ENCODE assay signal across 8 cellular contexts in genomic region chr10:18312385-18313145, GRCh38.
DNase-seq lines count a peak whose midpoint lies in the region; ATAC-seq, FAIRE-seq and TF ChIP-seq lines count a peak whose summit lies in the region.

No MANE protein-coding gene starts in this region.

- TF ChIP-seq EP300 in sigmoid colon (IDR thresholded peaks at IDR 0.05): no peak

- H2AFZ ChIP-seq in DND-41 (ENCODE audit: low read depth, low read length): no peak overlapping the region

- DNase-seq in DND-41 (peak; percentile 8), HTR-8/SVneo (ENCODE audit: insufficient read length, low spot score) (peak; percentile 34), SKM-1 treated with dmso at 0.1 percent for 144 hours (lab: John Stamatoyannopoulos, UW; ENCODE audit: unreplicated experiment) (peak; percentile 11), glutamatergic neuron (no peak), sigmoid colon (no peak), spleen (no peak), NCI-H2029 treated with DMSO at 0.1 percent for 48 hours (lab: John Stamatoyannopoulos, UW) (no peak)

- intact Hi-C loops in sigmoid colon (cut with DNase I) (no loop called here), spleen (cut with DNase I; ENCODE audit: low total_unique reads) (no loop called here)

- FAIRE-seq in HTR-8/SVneo (lab: Jason Lieb, UNC): no peak

- no peaks in the 10 kb centered on the region for H3K27me3 ChIP-seq in DND-41 (ENCODE audit: insufficient read depth, low read length, poor library complexity)
- H3K27me3 ChIP-seq in sigmoid colon: no peaks in the 10 kb centered on the region
- H3K27me3 ChIP-seq in spleen (replicated peaks in 1 of 7): no peaks in the 10 kb centered on the region

- H3K27ac Mint-ChIP-seq in glutamatergic neuron (ENCODE audit: unreplicated experiment): peak overlapping the region; percentile 11

- H3K4me3 ChIP-seq in DND-41 (ENCODE audit: low read depth in 1 of 2, low read length in 2 of 2): no peak overlapping the region
- H3K4me3 ChIP-seq in sigmoid colon: no peak overlapping the region
- no peak overlapping the region for H3K4me3 ChIP-seq in spleen

- H3K27ac ChIP-seq in DND-41 (ENCODE audit: low read length): no peak overlapping the region
- H3K27ac ChIP-seq in sigmoid colon: peak overlapping the region; percentile 48 to 81 (median 61)
- H3K27ac ChIP-seq in spleen: no peak overlapping the region

- H3K27me3 Mint-ChIP-seq in glutamatergic neuron (ENCODE audit: unreplicated experiment): no peaks in the 10 kb centered on the region

- H3K9ac ChIP-seq in DND-41 (ENCODE audit: low read depth, low read length): no peak overlapping the region

- no peak overlapping the region for H3K4me3 Mint-ChIP-seq in glutamatergic neuron (ENCODE audit: unreplicated experiment)

- no peaks in the 10 kb centered on the region for H3K36me3 ChIP-seq in DND-41 (ENCODE audit: insufficient read depth, low read length)
- no peaks in the 10 kb centered on the region for H3K36me3 ChIP-seq in sigmoid colon
- no peaks in the 10 kb centered on the region for H3K36me3 ChIP-seq in spleen

- no peak overlapping the region for H3K4me2 ChIP-seq in DND-41 (ENCODE audit: insufficient read depth, low read length)

- H3K9me3 ChIP-seq in DND-41 (ENCODE audit: insufficient read depth, low read length, severe bottlenecking) (no peaks in the 10 kb centered on the region), sigmoid colon (no peaks in the 10 kb centered on the region), spleen (no peaks in the 10 kb centered on the region)

- H3K9me3 Mint-ChIP-seq in glutamatergic neuron (ENCODE audit: unreplicated experiment): peaks cover 2% of the 10 kb centered on the region

- no peaks in the 10 kb centered on the region for H3K79me2 ChIP-seq in DND-41 (ENCODE audit: insufficient read depth, low read length)

- peak; percentile 58 for TF ChIP-seq CTCF in DND-41 (IDR thresholded peaks at IDR 0.05; ENCODE audit: borderline replicate concordance, extremely low read depth, low read length, poor library complexity, severe bottlenecking)
- no peak for TF ChIP-seq CTCF in glutamatergic neuron (IDR thresholded peaks at IDR 0.05; ENCODE audit: partially characterized antibody, unreplicated experiment)
- peak in 2 of 4 experiments; percentile 5 to 16 for TF ChIP-seq CTCF in sigmoid colon (IDR thresholded peaks at IDR 0.05)
- peak in 4 of 11 experiments; percentile 13 to 41 (median 34) for TF ChIP-seq CTCF in spleen (IDR thresholded peaks at IDR 0.05 in 8 of 11, conservative IDR thresholded peaks at IDR 0.05 in 3 of 11)

- TF ChIP-seq POLR2A in sigmoid colon (IDR thresholded peaks at IDR 0.05): no peak
- TF ChIP-seq POLR2A in spleen (IDR thresholded peaks at IDR 0.05): no peak

- H3K4me1 Mint-ChIP-seq in glutamatergic neuron (ENCODE audit: low read depth, unreplicated experiment): peaks cover 9% of the 10 kb centered on the region

- H3K4me1 ChIP-seq in DND-41 (ENCODE audit: insufficient read depth, low read length) (no peaks in the 10 kb centered on the region), sigmoid colon (peaks cover 0 to 34% (median 25%) of the 10 kb centered on the region in 4 donors), spleen (peaks cover 0 to 6% (median 0%) of the 10 kb centered on the region in 6 donors)

- ATAC-seq in DND-41 (ENCODE audit: insufficient read depth, low read depth) (peak; percentile 74), GM21423 (IDR thresholded peaks at IDR 0.05; ENCODE audit: unreplicated experiment) (peak; percentile 89)

- no peaks in the 10 kb centered on the region for H3K36me3 Mint-ChIP-seq in glutamatergic neuron (ENCODE audit: unreplicated experiment)

- no peaks in the 10 kb centered on the region for H4K20me1 ChIP-seq in DND-41 (ENCODE audit: insufficient read depth, low read length)

- 54 to 69% methylated on average over 7 of the region's 7 CpGs for WGBS in sigmoid colon, 2 donors
- WGBS in spleen, 5 donors: 29 to 49% (median 36%) methylated on average over 7 of the region's 7 CpGs

Comparison
In these comparisons a context has a peak if more than half of its experiments do, and no peak if none do; other contexts are left out.
1. DNase-seq: peak in DND-41 (single experiment), HTR-8/SVneo (single experiment) and SKM-1 treated with dmso at 0.1 percent for 144 hours (single experiment); none in glutamatergic neuron (single experiment), sigmoid colon (single experiment), spleen (single experiment) and NCI-H2029 treated with DMSO at 0.1 percent for 48 hours (single experiment).
2. H3K27ac ChIP-seq: peak in sigmoid colon (4 of 4); none in DND-41 (single experiment) and spleen (0 of 8).